ENCODE assay signal across 1 cellular context in the genomic region with DNA sequence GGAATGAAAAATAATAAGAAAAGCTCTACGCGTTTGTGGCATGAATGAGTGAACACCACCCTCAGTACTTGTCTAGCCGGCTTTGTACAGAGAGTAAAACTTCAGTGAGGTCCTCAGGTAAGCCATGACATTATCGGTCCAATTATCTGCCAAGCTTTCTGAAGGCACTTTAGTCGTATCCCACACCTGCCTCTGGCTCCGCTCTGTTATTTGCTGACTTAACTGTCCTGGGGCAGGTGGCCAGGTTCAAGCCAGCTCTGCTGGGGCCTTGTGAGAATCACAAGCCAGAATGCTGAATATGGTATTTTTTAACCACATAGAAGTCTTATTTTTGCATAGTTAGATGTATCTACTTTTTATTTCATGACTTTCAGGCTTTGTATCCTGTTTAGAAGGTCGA.
TF ChIP-seq lines count a peak whose summit lies in the region.

No MANE protein-coding gene starts in this region.

TF ChIP-seq in HCT116, 20 proteins besides CTCF, POLR2A, EP300 and RAD21 (continued from another document):
- TF ChIP-seq, protein P1, sequence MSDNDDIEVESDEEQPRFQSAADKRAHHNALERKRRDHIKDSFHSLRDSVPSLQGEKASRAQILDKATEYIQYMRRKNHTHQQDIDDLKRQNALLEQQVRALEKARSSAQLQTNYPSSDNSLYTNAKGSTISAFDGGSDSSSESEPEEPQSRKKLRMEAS (IDR thresholded peaks at IDR 0.05) = no peak
- TF ChIP-seq, protein P2, sequence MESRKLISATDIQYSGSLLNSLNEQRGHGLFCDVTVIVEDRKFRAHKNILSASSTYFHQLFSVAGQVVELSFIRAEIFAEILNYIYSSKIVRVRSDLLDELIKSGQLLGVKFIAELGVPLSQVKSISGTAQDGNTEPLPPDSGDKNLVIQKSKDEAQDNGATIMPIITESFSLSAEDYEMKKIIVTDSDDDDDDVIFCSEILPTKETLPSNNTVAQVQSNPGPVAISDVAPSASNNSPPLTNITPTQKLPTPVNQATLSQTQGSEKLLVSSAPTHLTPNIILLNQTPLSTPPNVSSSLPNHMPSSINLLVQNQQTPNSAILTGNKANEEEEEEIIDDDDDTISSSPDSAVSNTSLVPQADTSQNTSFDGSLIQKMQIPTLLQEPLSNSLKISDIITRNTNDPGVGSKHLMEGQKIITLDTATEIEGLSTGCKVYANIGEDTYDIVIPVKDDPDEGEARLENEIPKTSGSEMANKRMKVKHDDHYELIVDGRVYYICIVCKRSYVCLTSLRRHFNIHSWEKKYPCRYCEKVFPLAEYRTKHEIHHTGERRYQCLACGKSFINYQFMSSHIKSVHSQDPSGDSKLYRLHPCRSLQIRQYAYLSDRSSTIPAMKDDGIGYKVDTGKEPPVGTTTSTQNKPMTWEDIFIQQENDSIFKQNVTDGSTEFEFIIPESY (IDR thresholded peaks at IDR 0.05; ENCODE audit: extremely low read depth, insufficient replicate concordance, low read length) = no peak
- no peak for TF ChIP-seq CEBPB (IDR thresholded peaks at IDR 0.05; ENCODE audit: low read depth)
- no peak for TF ChIP-seq EZH2 (IDR thresholded peaks at IDR 0.05)
- no peak for TF ChIP-seq SIN3A (IDR thresholded peaks at IDR 0.05; ENCODE audit: low read depth)
- no peak for TF ChIP-seq TCF7L2 (IDR thresholded peaks at IDR 0.05; ENCODE audit: borderline replicate concordance, extremely low read depth, insufficient read depth, insufficient read length)
- no peak for TF ChIP-seq ZFX (IDR thresholded peaks at IDR 0.05)
- TF ChIP-seq CBX3 (IDR thresholded peaks at IDR 0.05; ENCODE audit: low read depth) = no peak
- TF ChIP-seq ZNF274 (IDR thresholded peaks at IDR 0.05; ENCODE audit: low read depth, low read length) = no peak
- no peak for TF ChIP-seq FOSL1 (IDR thresholded peaks at IDR 0.05; ENCODE audit: low read depth)
- TF ChIP-seq YY1 (IDR thresholded peaks at IDR 0.05; ENCODE audit: extremely low read depth, insufficient replicate concordance, low read depth, low read length) = no peak
- TF ChIP-seq JUND (IDR thresholded peaks at IDR 0.05) = no peak
- no peak for TF ChIP-seq POLR2AphosphoS5 (IDR thresholded peaks at IDR 0.05; ENCODE audit: low read depth, low read length)
